In genomic region chr10:95290801-95291633, GRCh38 we compare ENCODE assay signal across 8 cellular contexts. TPM values are rescaled to one million over a fixed set of nuclear protein-coding genes. Genes with fewer than 3 reads are reported as not detected.
DNase-seq lines count a peak whose midpoint lies in the region; ATAC-seq and TF ChIP-seq lines count a peak whose summit lies in the region.

Gene PDLIM1 (minus strand): TSS chr10:95291003. CDS start chr10:95290915, 88 bp downstream.

- H3K9ac ChIP-seq in IMR-90 (ENCODE audit: low read depth, low read length): peak within 1 kb of the TSS; percentile 98

- ATAC-seq in GM21619 (IDR thresholded peaks at IDR 0.05; ENCODE audit: unreplicated experiment) (peak; percentile 34), IMR-90 (ENCODE audit: low read depth) (peak; percentile 88), GM18858 (IDR thresholded peaks at IDR 0.05; ENCODE audit: unreplicated experiment) (no peak)
- peak; percentile 84 for ATAC-seq in stimulated activated memory B cell treated with anti-CD40 and anti-IgM and Interleukin-4, amounts not matched to agents 10 μg/mL and 1 μg/mL and 100 μg/mL, for 72 hours

- peak within 1 kb of the TSS; percentile 79 for H3K4me2 ChIP-seq in IMR-90 (ENCODE audit: low read depth, low read length)

- peaks cover 31% of the 10 kb centered on the region for H4K20me1 ChIP-seq in IMR-90 (ENCODE audit: insufficient read depth, low read length)

- no TSS peak for BruUV-seq in IMR-90 (replicated peaks; lab: Mats Ljungman, UMichigan)

- no peaks in the 10 kb centered on the region for H3K9me3 Mint-ChIP-seq in T-helper 1 cell treated with Interleukin-12 subunit alpha and Interleukin-12 subunit beta and Interleukin-4 antibody, amounts not matched to agents 30 μg/mL and 1 μg/mL, for 36 hours
- no peaks in the 10 kb centered on the region for H3K9me3 Mint-ChIP-seq in stimulated activated memory B cell treated with anti-CD40 and anti-IgM and Interleukin-4, amounts not matched to agents 10 μg/mL and 1 μg/mL and 100 μg/mL, for 72 hours

- peak; percentile 92 for DNase-seq in GM10266 (ENCODE audit: extremely low spot score)
- DNase-seq in IMR-90: peak; percentile 45
- peak; percentile 65 for DNase-seq in choroid plexus epithelial cell (ENCODE audit: low read depth)
- peak; percentile 85 for DNase-seq in left kidney (ENCODE audit: low read depth, low spot score)

- peak within 1 kb of the TSS; percentile 94 for H3K27ac ChIP-seq in IMR-90 (ENCODE audit: insufficient read depth, low read length)

- peak within 1 kb of the TSS; percentile 84 for H2BK5ac ChIP-seq in IMR-90 (ENCODE audit: low read depth, low read length, poor library complexity, severe bottlenecking)

- H3K4me3 Mint-ChIP-seq in T-helper 1 cell treated with Interleukin-12 subunit alpha and Interleukin-12 subunit beta and Interleukin-4 antibody, amounts not matched to agents 30 μg/mL and 1 μg/mL, for 36 hours: peak within 1 kb of the TSS; percentile 79
- H3K4me3 Mint-ChIP-seq in stimulated activated memory B cell treated with anti-CD40 and anti-IgM and Interleukin-4, amounts not matched to agents 10 μg/mL and 1 μg/mL and 100 μg/mL, for 72 hours: peak within 1 kb of the TSS; percentile 96

- peak within 1 kb of the TSS; percentile 90 for H3K4ac ChIP-seq in IMR-90 (ENCODE audit: low read depth, low read length)

- H3K79me1 ChIP-seq in IMR-90 (ENCODE audit: low read depth in 1 of 2, low read length in 2 of 2): peaks cover 8 to 43% of the 10 kb centered on the region in 2 experiments

- peaks cover 18% of the 10 kb centered on the region for H3K9me1 ChIP-seq in IMR-90 (ENCODE audit: insufficient read depth, low read length)

- peaks cover 16% of the 10 kb centered on the region for H3K4me1 ChIP-seq in IMR-90 (ENCODE audit: control insufficient read depth, insufficient read depth, low read length)

- H3K9me3 ChIP-seq in IMR-90 (ENCODE audit: control insufficient read depth, insufficient read depth, low read length): no peaks in the 10 kb centered on the region

- H3K27me3 Mint-ChIP-seq in T-helper 1 cell treated with Interleukin-12 subunit alpha and Interleukin-12 subunit beta and Interleukin-4 antibody, amounts not matched to agents 30 μg/mL and 1 μg/mL, for 36 hours (ENCODE audit: low read depth): peaks cover 49% of the 10 kb centered on the region
- no peaks in the 10 kb centered on the region for H3K27me3 Mint-ChIP-seq in stimulated activated memory B cell treated with anti-CD40 and anti-IgM and Interleukin-4, amounts not matched to agents 10 μg/mL and 1 μg/mL and 100 μg/mL, for 72 hours

- H3K36me3 ChIP-seq in IMR-90 (ENCODE audit: control insufficient read depth, insufficient read depth, low read length): peaks cover 3% of the 10 kb centered on the region; the same call in 1 of the 2 replicates

- TF ChIP-seq POLR2A in IMR-90 (IDR thresholded peaks at IDR 0.05; ENCODE audit: low read depth, low read length): peak; percentile 80

- peak within 1 kb of the TSS; percentile 64 for H3K27ac Mint-ChIP-seq in T-helper 1 cell treated with Interleukin-12 subunit alpha and Interleukin-12 subunit beta and Interleukin-4 antibody, amounts not matched to agents 30 μg/mL and 1 μg/mL, for 36 hours
- peak within 1 kb of the TSS; percentile 93 for H3K27ac Mint-ChIP-seq in stimulated activated memory B cell treated with anti-CD40 and anti-IgM and Interleukin-4, amounts not matched to agents 10 μg/mL and 1 μg/mL and 100 μg/mL, for 72 hours

- TF ChIP-seq CTCF in GM10266 (IDR thresholded peaks at IDR 0.05; ENCODE audit: control insufficient read depth, insufficient read depth, low read depth, missing control alignments): peak; percentile 29
- peak; percentile 30 for TF ChIP-seq CTCF in IMR-90 (conservative IDR thresholded peaks at IDR 0.05; ENCODE audit: low read depth, low read length)
- TF ChIP-seq CTCF in choroid plexus epithelial cell (conservative IDR thresholded peaks at IDR 0.05; ENCODE audit: low read depth, low read length): no peak

- intact Hi-C loops in IMR-90 (cut with micrococcal nuclease): loop anchor here (1.0 to 5.0 kb wide), 4 partner anchors 44 to 109 kb away; no protein-coding TSS in a partner anchor

- H4K91ac ChIP-seq in IMR-90 (ENCODE audit: insufficient read depth, low read depth, low read length): peak within 1 kb of the TSS; percentile 88

- in situ Hi-C loops in IMR-90 (cut with MboI; ENCODE audit: low sequenced_read_pairs): no loop called here

- H4K8ac ChIP-seq in IMR-90 (ENCODE audit: low read depth in 2 of 2, low read length in 2 of 2): peak within 1 kb of the TSS; percentile 82 to 87

- peak within 1 kb of the TSS; percentile 92 for H2BK120ac ChIP-seq in IMR-90 (ENCODE audit: low read depth, low read length)

- no peak for TF ChIP-seq RAD21 in IMR-90 (IDR thresholded peaks at IDR 0.05; ENCODE audit: low read length)

- peak within 1 kb of the TSS; percentile 93 for H3K14ac ChIP-seq in IMR-90 (replicated peaks; ENCODE audit: low read depth, low read length)

- no peaks in the 10 kb centered on the region for H3K27me3 ChIP-seq in IMR-90 (ENCODE audit: control insufficient read depth, insufficient read depth, low read length)

- H2BK20ac ChIP-seq in IMR-90 (ENCODE audit: low read depth, low read length): peak within 1 kb of the TSS; percentile 12; the same call in 1 of the 2 replicates

- peak within 1 kb of the TSS; percentile 92 for H2AK5ac ChIP-seq in IMR-90 (ENCODE audit: low read depth, low read length)

- peak within 1 kb of the TSS; percentile 84 for H3K18ac ChIP-seq in IMR-90 (ENCODE audit: low read depth, low read length)

- dilution Hi-C loops in IMR-90 (cut with HindIII; ENCODE audit: low sequenced_read_pairs, unreplicated experiment): no loop called here

- H3K4me3 ChIP-seq in IMR-90 (ENCODE audit: insufficient read depth, low read depth, low read length): peak within 1 kb of the TSS; percentile 98
- H3K4me3 ChIP-seq in choroid plexus epithelial cell (ENCODE audit: low read depth, low read length): peak within 1 kb of the TSS; percentile 95

- CTCF ChIA-PET in IMR-90 (lab: Yijun Ruan, JAX): interaction anchor here (0.6 to 1.0 kb wide), 2 partner anchors 38 to 1389 kb away, joined by 3 to 4 read pairs; no protein-coding TSS in a partner anchor

- peak within 1 kb of the TSS; percentile 66; the same call in 2 of the 3 replicates for H2BK15ac ChIP-seq in IMR-90 (ENCODE audit: low read depth, low read length)

- H3K4me1 Mint-ChIP-seq in T-helper 1 cell treated with Interleukin-12 subunit alpha and Interleukin-12 subunit beta and Interleukin-4 antibody, amounts not matched to agents 30 μg/mL and 1 μg/mL, for 36 hours (ENCODE audit: low read depth): peaks cover 33% of the 10 kb centered on the region
- peaks cover 87% of the 10 kb centered on the region for H3K4me1 Mint-ChIP-seq in stimulated activated memory B cell treated with anti-CD40 and anti-IgM and Interleukin-4, amounts not matched to agents 10 μg/mL and 1 μg/mL and 100 μg/mL, for 72 hours

- peak within 1 kb of the TSS; percentile 94 for H3K23ac ChIP-seq in IMR-90 (ENCODE audit: low read depth, low read length)

- H2AK9ac ChIP-seq in IMR-90 (replicated peaks; ENCODE audit: low read depth, low read length, poor library complexity): peak within 1 kb of the TSS; percentile 77

- POLR2A ChIA-PET in IMR-90 (lab: Charles Lee; ENCODE audit: unreplicated experiment): interaction anchor here (0.6 to 1.0 kb wide), 2 partner anchors 34 to 35 kb away, joined by 3 to 5 read pairs; no protein-coding TSS in a partner anchor

- H4K5ac ChIP-seq in IMR-90 (ENCODE audit: low read depth, low read length): peak within 1 kb of the TSS; percentile 82

- peak within 1 kb of the TSS; percentile 95 for H2AFZ ChIP-seq in IMR-90 (replicated peaks; ENCODE audit: low read length, poor library complexity)

- peak within 1 kb of the TSS; percentile 76; the same call in 1 of the 2 replicates for H3K56ac ChIP-seq in IMR-90 (ENCODE audit: extremely low read depth, insufficient read depth, low read length)

- WGBS in IMR-90 (ENCODE audit: extremely low coverage in 2 of 2, insufficient read length in 1 of 2), 2 experiments: 15% methylated on average over 37 of the region's 82 CpGs; no CpG with 5 or more reads in 1 of the 2 experiments

- H3K36me3 Mint-ChIP-seq in T-helper 1 cell treated with Interleukin-12 subunit alpha and Interleukin-12 subunit beta and Interleukin-4 antibody, amounts not matched to agents 30 μg/mL and 1 μg/mL, for 36 hours (ENCODE audit: low read depth): no peaks in the 10 kb centered on the region
- no peaks in the 10 kb centered on the region for H3K36me3 Mint-ChIP-seq in stimulated activated memory B cell treated with anti-CD40 and anti-IgM and Interleukin-4, amounts not matched to agents 10 μg/mL and 1 μg/mL and 100 μg/mL, for 72 hours

TF ChIP-seq in IMR-90, 13 proteins besides CTCF, POLR2A, EP300 and RAD21:
- TF ChIP-seq MAZ (IDR thresholded peaks at IDR 0.05; ENCODE audit: borderline replicate concordance, low read depth, low read length) (peak; percentile 72), RCOR1 (IDR thresholded peaks at IDR 0.05; ENCODE audit: insufficient replicate concordance, low read length) (peak; percentile 42), BHLHE40 (IDR thresholded peaks at IDR 0.05; ENCODE audit: low read depth, low read length) (no peak), MXI1 (IDR thresholded peaks at IDR 0.05; ENCODE audit: borderline replicate concordance, low read depth, low read length) (peak; percentile 10; the same call in 1 of the 2 replicates), MAFK (IDR thresholded peaks at IDR 0.05; ENCODE audit: low read depth, low read length) (no peak)

RNA-seq across cellular contexts. Expression of gene PDLIM1, which starts in this region (rescaled TPM):
- 27.5 and 30.1 TPM in 2 replicates for total RNA-seq in IMR-90 (2012; rRNA removed)
- 179 and 187 TPM in 2 replicates for polyA plus RNA-seq in IMR-90 (2012; rRNA removed)
- polyA plus RNA-seq in IMR-90 (2012; cell fraction: cytosol; rRNA removed): 120 and 255 TPM in 2 replicates
- polyA plus RNA-seq in IMR-90 (2012; cell fraction: nucleus; rRNA removed; ENCODE audit: low replicate concordance): 44.1 and 131 TPM in 2 replicates
